Comparison of ENCODE assay signal across 1 cellular context in genomic region chr2:70214365-70214764, GRCh38.
TF ChIP-seq lines count a peak whose summit lies in the region.

No MANE protein-coding gene starts in this region.

TF ChIP-seq in HepG2, 621 proteins besides CTCF, POLR2A, EP300 and RAD21:
- TF ChIP-seq, protein P1, sequence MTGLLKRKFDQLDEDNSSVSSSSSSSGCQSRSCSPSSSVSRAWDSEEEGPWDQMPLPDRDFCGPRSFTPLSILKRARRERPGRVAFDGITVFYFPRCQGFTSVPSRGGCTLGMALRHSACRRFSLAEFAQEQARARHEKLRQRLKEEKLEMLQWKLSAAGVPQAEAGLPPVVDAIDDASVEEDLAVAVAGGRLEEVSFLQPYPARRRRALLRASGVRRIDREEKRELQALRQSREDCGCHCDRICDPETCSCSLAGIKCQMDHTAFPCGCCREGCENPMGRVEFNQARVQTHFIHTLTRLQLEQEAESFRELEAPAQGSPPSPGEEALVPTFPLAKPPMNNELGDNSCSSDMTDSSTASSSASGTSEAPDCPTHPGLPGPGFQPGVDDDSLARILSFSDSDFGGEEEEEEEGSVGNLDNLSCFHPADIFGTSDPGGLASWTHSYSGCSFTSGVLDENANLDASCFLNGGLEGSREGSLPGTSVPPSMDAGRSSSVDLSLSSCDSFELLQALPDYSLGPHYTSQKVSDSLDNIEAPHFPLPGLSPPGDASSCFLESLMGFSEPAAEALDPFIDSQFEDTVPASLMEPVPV (CRISPR knock-in tag; IDR thresholded peaks at IDR 0.05) = no peak
- TF ChIP-seq ZNF660 (CRISPR knock-in tag; IDR thresholded peaks at IDR 0.05; ENCODE audit: borderline replicate concordance, low read depth) = no peak
- TF ChIP-seq, protein P2, sequence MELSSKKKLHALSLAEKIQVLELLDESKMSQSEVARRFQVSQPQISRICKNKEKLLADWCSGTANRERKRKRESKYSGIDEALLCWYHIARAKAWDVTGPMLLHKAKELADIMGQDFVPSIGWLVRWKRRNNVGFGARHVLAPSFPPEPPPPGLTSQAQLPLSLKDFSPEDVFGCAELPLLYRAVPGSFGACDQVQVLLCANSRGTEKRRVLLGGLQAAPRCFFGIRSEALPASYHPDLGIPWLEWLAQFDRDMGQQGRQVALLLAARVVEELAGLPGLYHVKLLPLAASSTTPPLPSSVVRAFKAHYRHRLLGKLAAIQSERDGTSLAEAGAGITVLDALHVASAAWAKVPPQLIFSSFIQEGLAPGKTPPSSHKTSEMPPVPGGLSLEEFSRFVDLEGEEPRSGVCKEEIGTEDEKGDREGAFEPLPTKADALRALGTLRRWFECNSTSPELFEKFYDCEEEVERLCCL (CRISPR knock-in tag; IDR thresholded peaks at IDR 0.05; ENCODE audit: borderline replicate concordance) = no peak
- no peak for TF ChIP-seq ZNF451 (CRISPR knock-in tag; IDR thresholded peaks at IDR 0.05)
- TF ChIP-seq NFYC (CRISPR knock-in tag; IDR thresholded peaks at IDR 0.05) = no peak
- no peak for TF ChIP-seq SMC3 (IDR thresholded peaks at IDR 0.05; ENCODE audit: low read length)
- no peak for TF ChIP-seq ZNF350 (CRISPR knock-in tag; IDR thresholded peaks at IDR 0.05; ENCODE audit: borderline replicate concordance, low read depth)
- TF ChIP-seq SKI (IDR thresholded peaks at IDR 0.05; ENCODE audit: partially characterized antibody) = no peak
- no peak for TF ChIP-seq ZNF34 (CRISPR knock-in tag; IDR thresholded peaks at IDR 0.05; ENCODE audit: borderline replicate concordance)
- TF ChIP-seq ZNF749 (CRISPR knock-in tag; IDR thresholded peaks at IDR 0.05; ENCODE audit: borderline replicate concordance) = no peak
- TF ChIP-seq NCOR1 (IDR thresholded peaks at IDR 0.05; ENCODE audit: borderline replicate concordance, low read length) = no peak
- TF ChIP-seq MAFF (IDR thresholded peaks at IDR 0.05; ENCODE audit: low read depth, low read length) = peak; percentile 52; the same call in 1 of the 2 replicates
- TF ChIP-seq MAFK (conservative IDR thresholded peaks at IDR 0.05 in 1 of 2, IDR thresholded peaks at IDR 0.05 in 1 of 2; ENCODE audit: low read length in 2 of 2) = peak; percentile 70 to 78
- no peak for TF ChIP-seq ZNF709 (CRISPR knock-in tag; IDR thresholded peaks at IDR 0.05)
- no peak for TF ChIP-seq ZNF20 (CRISPR knock-in tag; IDR thresholded peaks at IDR 0.05)
- TF ChIP-seq, protein P3, sequence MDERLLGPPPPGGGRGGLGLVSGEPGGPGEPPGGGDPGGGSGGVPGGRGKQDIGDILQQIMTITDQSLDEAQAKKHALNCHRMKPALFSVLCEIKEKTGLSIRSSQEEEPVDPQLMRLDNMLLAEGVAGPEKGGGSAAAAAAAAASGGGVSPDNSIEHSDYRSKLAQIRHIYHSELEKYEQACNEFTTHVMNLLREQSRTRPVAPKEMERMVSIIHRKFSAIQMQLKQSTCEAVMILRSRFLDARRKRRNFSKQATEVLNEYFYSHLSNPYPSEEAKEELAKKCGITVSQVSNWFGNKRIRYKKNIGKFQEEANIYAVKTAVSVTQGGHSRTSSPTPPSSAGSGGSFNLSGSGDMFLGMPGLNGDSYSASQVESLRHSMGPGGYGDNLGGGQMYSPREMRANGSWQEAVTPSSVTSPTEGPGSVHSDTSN (CRISPR knock-in tag; IDR thresholded peaks at IDR 0.05) = no peak
- no peak for TF ChIP-seq CREB1 (IDR thresholded peaks at IDR 0.05)
- TF ChIP-seq CREB1 (CRISPR knock-in tag; IDR thresholded peaks at IDR 0.05) = no peak
- TF ChIP-seq CERS6 (CRISPR knock-in tag; IDR thresholded peaks at IDR 0.05) = no peak
- peak; percentile 23 for TF ChIP-seq RBM22 (optimal IDR thresholded peaks at IDR 0.05; ENCODE audit: low read length)
- TF ChIP-seq ZFX (CRISPR knock-in tag; IDR thresholded peaks at IDR 0.05; ENCODE audit: low read depth) = no peak
